ENCODE assay signal across 9 cellular contexts in the genomic region with DNA sequence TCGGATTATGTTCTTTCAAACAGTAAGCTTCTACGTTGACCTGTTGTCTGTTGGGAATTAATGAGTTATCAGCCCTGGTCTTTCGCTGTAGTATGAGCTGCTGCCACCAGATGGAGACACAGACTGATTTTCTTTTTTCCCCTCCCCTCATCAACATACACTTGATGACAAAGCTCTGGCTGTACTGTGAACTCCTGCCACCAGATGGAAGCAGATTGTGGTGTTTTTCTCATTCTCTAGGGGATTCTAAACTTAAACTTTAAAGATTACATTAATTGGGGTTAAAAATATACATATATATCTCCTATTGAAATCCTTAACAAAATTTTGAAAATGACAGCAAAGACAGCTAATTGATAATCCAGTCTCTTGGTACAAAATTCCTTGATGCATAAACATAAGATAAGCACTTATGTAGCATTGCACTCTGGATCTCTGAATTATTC. TPM values are rescaled to one million over a fixed set of nuclear protein-coding genes. Genes with fewer than 3 reads are reported as not detected.
DNase-seq lines count a peak whose midpoint lies in the region; ATAC-seq, FAIRE-seq and TF ChIP-seq lines count a peak whose summit lies in the region.
"Had no signal": no experiment of that assay in that cellular context is flagged by ENCODE, and none has a peak within 500 bp of the region (broad histone marks: within the 10 kb centered on the region; RNA-seq: fewer than 3 reads in every experiment).

No MANE protein-coding gene starts in this region.

- H3K4me1 ChIP-seq in liver (ENCODE audit: control insufficient read depth in 4 of 4, insufficient read depth in 4 of 4, low read length in 3 of 4): no peaks in the 10 kb centered on the region

- peak; percentile 73 for TF ChIP-seq CTCF in CD4-positive, alpha-beta T cell (IDR thresholded peaks at IDR 0.05)
- TF ChIP-seq CTCF in liver (IDR thresholded peaks at IDR 0.05; ENCODE audit: low read depth, low read length, missing input control): peak; percentile 96

- H3K36me3 ChIP-seq in liver (ENCODE audit: control insufficient read depth in 4 of 4, insufficient read depth in 3 of 4, low read depth in 1 of 4, low read length in 3 of 4): peaks cover 0 to 7% (median 3%) of the 10 kb centered on the region in 4 donors

- H3K36me3 Mint-ChIP-seq in CD4-positive, alpha-beta T cell (ENCODE audit: low read depth): peaks cover 21% of the 10 kb centered on the region

- H3K27me3 Mint-ChIP-seq in CD4-positive, alpha-beta T cell: no peaks in the 10 kb centered on the region
- H3K27me3 Mint-ChIP-seq: activated naive CD4-positive, alpha-beta T cell treated with anti-CD3 and anti-CD28 coated beads, Interleukin-2, amount 50 U/mL, for 24 hours had no signal

- peak; percentile 97 for FAIRE-seq in colon (lab: Jason Lieb, UNC)

- WGBS in liver: 9% methylated on average over 3 of the region's 3 CpGs

- H3K27me3 ChIP-seq in CD4-positive, alpha-beta T cell (ENCODE audit: control insufficient read depth, insufficient read depth, low read length): no peaks in the 10 kb centered on the region
- no peaks in the 10 kb centered on the region for H3K27me3 ChIP-seq in liver (ENCODE audit: control insufficient read depth in 4 of 4, insufficient read depth in 4 of 4, low read length in 3 of 4)

- CTCF ChIA-PET in CD4-positive, alpha-beta T cell (lab: Charles Lee): interaction anchor here (0.6 to 2.5 kb wide), 26 partner anchors 10 to 1916 kb away, joined by 3 to 21 read pairs (median 3); no protein-coding TSS in a partner anchor

- no peak overlapping the region for H3K4me3 Mint-ChIP-seq in CD4-positive, alpha-beta T cell
- H3K4me3 Mint-ChIP-seq: activated naive CD4-positive, alpha-beta T cell treated with anti-CD3 and anti-CD28 coated beads, Interleukin-2, amount 50 U/mL, for 24 hours had no signal

- H3K9me3 ChIP-seq in CD4-positive, alpha-beta T cell (ENCODE audit: control insufficient read depth, low read length): no peaks in the 10 kb centered on the region
- no peaks in the 10 kb centered on the region for H3K9me3 ChIP-seq in liver (ENCODE audit: control insufficient read depth in 4 of 4, low read length in 3 of 4)

- intact Hi-C loops in CD4-positive, alpha-beta T cell (cut with DNase I, micrococcal nuclease): loop anchor here (1.0 to 10.0 kb wide), 4 partner anchors 207 to 1917 kb away; no protein-coding TSS in a partner anchor

- DNase-seq in CD4-positive, alpha-beta T cell: peak; percentile 15 to 60 (median 51)
- peak; percentile 9 for DNase-seq in NCI-H510A (lab: John Stamatoyannopoulos, UW)
- peak; percentile 43 to 74 for DNase-seq in activated CD4-positive, alpha-beta T cell treated with anti-CD3 and anti-CD28 coated beads for 4 hours
- peak; percentile 9 for DNase-seq in stimulated activated CD8-positive, alpha-beta memory T cell treated with anti-CD3 and anti-CD28 coated beads, Interleukin-12 subunit alpha, Interleukin-12 subunit beta, amount 100 ng/mL, for 24 hours (ENCODE audit: extremely low read depth)

- POLR2A ChIA-PET in CD4-positive, alpha-beta T cell (lab: Charles Lee): interaction anchor here (1.1 to 2.1 kb wide), 2 partner anchors 11 to 13 kb away, joined by 7 to 10 read pairs; no protein-coding TSS in a partner anchor

- H3K9me3 Mint-ChIP-seq in CD4-positive, alpha-beta T cell: no peaks in the 10 kb centered on the region
- H3K9me3 Mint-ChIP-seq: activated naive CD4-positive, alpha-beta T cell treated with anti-CD3 and anti-CD28 coated beads, Interleukin-2, amount 50 U/mL, for 24 hours had no signal

- peaks cover 5% of the 10 kb centered on the region for H3K4me1 Mint-ChIP-seq in CD4-positive, alpha-beta T cell (ENCODE audit: low read depth)

- H3K27ac Mint-ChIP-seq in CD4-positive, alpha-beta T cell: no peak overlapping the region
- H3K27ac Mint-ChIP-seq: activated naive CD4-positive, alpha-beta T cell treated with anti-CD3 and anti-CD28 coated beads, Interleukin-2, amount 50 U/mL, for 24 hours had no signal

- H3K4me3 ChIP-seq in liver (ENCODE audit: low read depth in 1 of 3, low read length in 3 of 3): no peak overlapping the region

- peak; percentile 93 to 99 for TF ChIP-seq RAD21 in liver (IDR thresholded peaks at IDR 0.05)

- no peak overlapping the region for H3K27ac ChIP-seq in CD4-positive, alpha-beta T cell (ENCODE audit: low read depth, low read length)
- H3K27ac ChIP-seq in liver (ENCODE audit: low read depth in 1 of 2, low read length in 2 of 2): no peak overlapping the region

- no peak overlapping the region for H3K9ac ChIP-seq in liver (ENCODE audit: low read depth in 1 of 2, low read length in 2 of 2)

- ATAC-seq in CD4-positive, alpha-beta T cell (ENCODE audit: poor library complexity): peak; percentile 99
- ATAC-seq in GM19395 (IDR thresholded peaks at IDR 0.05; ENCODE audit: unreplicated experiment): peak; percentile 86
- ATAC-seq in HG03442 (IDR thresholded peaks at IDR 0.05; ENCODE audit: unreplicated experiment): peak; percentile 80

TF ChIP-seq in liver, 16 proteins besides CTCF, POLR2A, EP300 and RAD21:
- TF ChIP-seq HNF4G (IDR thresholded peaks at IDR 0.05): no peak

RNA-seq across cellular contexts. Expression of a gene that starts 44.8 kb away (rescaled TPM):
- total RNA-seq in CD4-positive, alpha-beta T cell: 10 to 100 TPM; 17.8 to 19.6 TPM
- total RNA-seq in liver: 10 to 100 TPM; 13.9 to 41.0 TPM
- polyA plus RNA-seq in liver: 10 to 100 TPM; 17.0 to 18.5 TPM

RNA-seq across cellular contexts. Expression of a gene that starts 46.8 kb away (rescaled TPM):
- under 1 TPM; 0.08 to 0.14 TPM for total RNA-seq in CD4-positive, alpha-beta T cell
- under 1 TPM; 0.08 to 0.14 TPM for total RNA-seq in liver
- polyA plus RNA-seq in liver: under 1 TPM in 1 of 2 donors, not detected in 1; 0.01 TPM
